ENCODE assay signal across 16 cellular contexts in genomic region chr7:48011952-48012351, GRCh38. TPM values are rescaled to one million over a fixed set of nuclear protein-coding genes. Genes with fewer than 3 reads are reported as not detected.
DNase-seq lines count a peak whose midpoint lies in the region; ATAC-seq and TF ChIP-seq lines count a peak whose summit lies in the region.
"Had no signal": no experiment of that assay in that cellular context is flagged by ENCODE, and none has a peak within 500 bp of the region (broad histone marks: within the 10 kb centered on the region; RNA-seq: fewer than 3 reads in every experiment).

No MANE protein-coding gene starts in this region.

- H4K20me1 ChIP-seq in OCI-LY3 (ENCODE audit: insufficient read depth, low read length) = no peaks in the 10 kb centered on the region
- H4K20me1 ChIP-seq: BLaER1 had no signal

- H3K4me3 ChIP-seq in OCI-LY3 (ENCODE audit: low read length) (peak overlapping the region; percentile 8; the same call in 1 of the 2 replicates), fibroblast of villous mesenchyme (ENCODE audit: low read depth, low read length) (no peak overlapping the region)
- H3K4me3 ChIP-seq: A549, BLaER1, GM12878 had no signal

- ATAC-seq in GM18511 (IDR thresholded peaks at IDR 0.05; ENCODE audit: unreplicated experiment) (no peak), GM18505 (IDR thresholded peaks at IDR 0.05; ENCODE audit: unreplicated experiment) (no peak)
- ATAC-seq: A549, GM12878, HCT116 had no signal

- H3K9ac ChIP-seq in OCI-LY3 (ENCODE audit: low read length) = no peak overlapping the region
- H3K9ac ChIP-seq: BLaER1 had no signal

- DNase-seq in ELF-1 (ENCODE audit: low read depth, low spot score) (peak; percentile 69), fibroblast of villous mesenchyme (ENCODE audit: low read depth) (peak; percentile 66), dermis blood vessel endothelial cell (no peak)
- DNase-seq in activated CD8-positive, alpha-beta memory T cell treated with anti-CD3 and anti-CD28 coated beads, Interleukin-2, amount 50 U/mL, for 4 hours = no peak
- DNase-seq: Calu3; CD4-positive, alpha-beta T cell; DMS 273 treated with DMSO at 0.1 percent for 48 hours; KG1 had no signal

- peaks cover 16% of the 10 kb centered on the region for H3K4me1 ChIP-seq in OCI-LY3 (ENCODE audit: low read length)
- H3K4me1 ChIP-seq: A549, BLaER1 had no signal

- H3K4me2 ChIP-seq in OCI-LY3 (ENCODE audit: low read length) = peak overlapping the region; percentile 44
- H3K4me2 ChIP-seq: A549, BLaER1 had no signal

- H3K27ac ChIP-seq in OCI-LY3 (ENCODE audit: low read length) = no peak overlapping the region
- H3K27ac ChIP-seq: A549, BLaER1 had no signal

- no peak for TF ChIP-seq POLR2A in GM18505 (IDR thresholded peaks at IDR 0.05; ENCODE audit: borderline replicate concordance, extremely low read depth, insufficient read depth, insufficient read length)

- TF ChIP-seq CTCF in OCI-LY3 (IDR thresholded peaks at IDR 0.05; ENCODE audit: low read depth, low read length) (no peak), fibroblast of villous mesenchyme (IDR thresholded peaks at IDR 0.05; ENCODE audit: insufficient read depth, low read depth, low read length) (no peak)

- no peaks in the 10 kb centered on the region for H3K9me3 ChIP-seq in OCI-LY3 (ENCODE audit: insufficient read depth, low read length)
- H3K9me3 ChIP-seq: A549, BLaER1 had no signal

- no peaks in the 10 kb centered on the region for H3K36me3 ChIP-seq in OCI-LY3 (replicated peaks; ENCODE audit: low read depth, low read length)
- H3K36me3 ChIP-seq: BLaER1 had no signal

- no peaks in the 10 kb centered on the region for H3K27me3 ChIP-seq in OCI-LY3 (ENCODE audit: low read depth, low read length)
- H3K27me3 ChIP-seq: BLaER1 had no signal

- H3K79me2 ChIP-seq in OCI-LY3 (ENCODE audit: low read length) = no peaks in the 10 kb centered on the region

- H2AFZ ChIP-seq in OCI-LY3 (ENCODE audit: low read depth, low read length) = no peak overlapping the region

RNA-seq across cellular contexts. Expression of gene SUN3, which starts 17.0 kb away (rescaled TPM):
- total RNA-seq in fibroblast of villous mesenchyme (not detected in 2 replicates), dermis blood vessel endothelial cell (not detected in 2 replicates)
- total RNA-seq: CD4-positive, alpha-beta T cell; Daoy; GM12878 had no signal

RNA-seq across cellular contexts. Expression of gene C7orf57, which starts 23.4 kb away (rescaled TPM):
- total RNA-seq in fibroblast of villous mesenchyme (under 0.01 and 0.43 TPM in 2 replicates), dermis blood vessel endothelial cell (not detected in 2 replicates)
- total RNA-seq: GM12878 had no signal

RNA-seq across cellular contexts. Expression of gene HUS1, which starts 32.5 kb away (rescaled TPM):
- total RNA-seq in fibroblast of villous mesenchyme (20.6 and 29.4 TPM in 2 replicates), dermis blood vessel endothelial cell (16.8 and 24.5 TPM in 2 replicates)

Comparison
In these comparisons a context has a peak if more than half of its experiments do, and no peak if none do; other contexts are left out.
1. DNase-seq: peak in ELF-1 (single experiment) and fibroblast of villous mesenchyme (single experiment); none in dermis blood vessel endothelial cell (single experiment) and activated CD8-positive, alpha-beta memory T cell treated with anti-CD3 and anti-CD28 coated beads, Interleukin-2, amount 50 U/mL, for 4 hours (single experiment).